ENCODE assay signal across 1 cellular context in genomic region chr2:161988589-161988988, GRCh38.
TF ChIP-seq lines count a peak whose summit lies in the region.

No MANE protein-coding gene starts in this region.

TF ChIP-seq in GM12878, 131 proteins besides CTCF, POLR2A, EP300 and RAD21 (continued from another document):
- TF ChIP-seq TBL1XR1 (IDR thresholded peaks at IDR 0.05; ENCODE audit: low read depth, low read length) (no peak), TAF1 (IDR thresholded peaks at IDR 0.05; ENCODE audit: borderline replicate concordance, low read depth, low read length) (no peak), MAX (IDR thresholded peaks at IDR 0.05; ENCODE audit: low read depth, low read length) (no peak), LARP7 (IDR thresholded peaks at IDR 0.05) (no peak), CREM (IDR thresholded peaks at IDR 0.05; ENCODE audit: low read depth) (no peak), FOXK2 (IDR thresholded peaks at IDR 0.05) (no peak), FOS (IDR thresholded peaks at IDR 0.05; ENCODE audit: borderline replicate concordance, extremely low read depth, insufficient read length) (no peak), CEBPB (IDR thresholded peaks at IDR 0.05; ENCODE audit: borderline replicate concordance in 1 of 2, low read depth in 2 of 2, low read length in 2 of 2) (no peak), IKZF2 (IDR thresholded peaks at IDR 0.05) (no peak)
